9 cellular contexts compared by ENCODE assay signal in genomic region chr14:55025948-55026347, GRCh38. TPM values are rescaled to one million over a fixed set of nuclear protein-coding genes. Genes with fewer than 3 reads are reported as not detected.
DNase-seq lines count a peak whose midpoint lies in the region; ATAC-seq and TF ChIP-seq lines count a peak whose summit lies in the region.
"Had no signal": no experiment of that assay in that cellular context is flagged by ENCODE, and none has a peak within 500 bp of the region (broad histone marks: within the 10 kb centered on the region; RNA-seq: fewer than 3 reads in every experiment).

No MANE protein-coding gene starts in this region.

- H3K9me2 ChIP-seq in OCI-LY7 (ENCODE audit: insufficient read depth, low read length), result no peaks in the 10 kb centered on the region

- no peak for TF ChIP-seq POLR2A in erythroblast (IDR thresholded peaks at IDR 0.05; ENCODE audit: low read length)

- H3K4me1 ChIP-seq in OCI-LY7 (ENCODE audit: insufficient read depth, low read length, poor library complexity, severe bottlenecking), result peaks cover 29% of the 10 kb centered on the region

- POLR2A ChIA-PET in OCI-LY7 (lab: Charles Lee), result interaction anchor here (0.6 to 3.6 kb wide), 9 partner anchors 11 to 1562 kb away, joined by 3 to 19 read pairs (median 5); partner anchors contain the start of gene MAPK1IP1L

- peaks cover 77% of the 10 kb centered on the region for H3K79me2 ChIP-seq in OCI-LY7 (ENCODE audit: insufficient read depth, low read depth, low read length)

- H3K4me3 ChIP-seq in GM12865 (ENCODE audit: low read depth, low read length) (peak overlapping the region; percentile 81), OCI-LY7 (ENCODE audit: low read depth, low read length, poor library complexity, severe bottlenecking) (peak overlapping the region; percentile 81), retinal pigment epithelial cell (ENCODE audit: low read length) (peak overlapping the region; percentile 91)

- peak overlapping the region; percentile 96 for H3K4me2 ChIP-seq in OCI-LY7 (ENCODE audit: low read length)

- BruUV-seq in OCI-LY7 (replicated peaks; lab: Mats Ljungman, UMichigan), result no TSS peak

- H4K20me1 ChIP-seq in OCI-LY7 (ENCODE audit: insufficient read depth, low read length), result peaks cover 17% of the 10 kb centered on the region; the same call in 1 of the 2 replicates

- DNase-seq in GM12865 (ENCODE audit: low read depth) (no peak), OCI-LY7 (ENCODE audit: low spot score) (no peak), erythroblast (lab: John Stamatoyannopoulos, UW) (peak; percentile 43 to 55), retinal pigment epithelial cell (ENCODE audit: low read depth) (no peak), HCEC 1CT (no peak), hepatic stellate cell (ENCODE audit: low spot score) (no peak), NCI-H1417 treated with DMSO at 0.1 percent for 48 hours (lab: John Stamatoyannopoulos, UW) (no peak)
- DNase-seq: SIG-M5 had no signal

- CTCF ChIA-PET in OCI-LY7 (lab: Charles Lee; ENCODE audit: unreplicated experiment), result no interaction called here

- peaks cover 44% of the 10 kb centered on the region for H3K36me3 ChIP-seq in OCI-LY7 (ENCODE audit: insufficient read depth, low read length)

- no peak overlapping the region; the same call in 1 of the 2 replicates for H2AFZ ChIP-seq in OCI-LY7 (ENCODE audit: low read length)

- peak overlapping the region; percentile 75 for H3K27ac ChIP-seq in OCI-LY7 (ENCODE audit: low read depth, low read length, poor library complexity, severe bottlenecking)

- intact Hi-C loops in OCI-LY7 (cut with micrococcal nuclease; ENCODE audit: unreplicated experiment), result no loop called here

- no peak for ATAC-seq in HG03469 (IDR thresholded peaks at IDR 0.05; ENCODE audit: unreplicated experiment)

- no peaks in the 10 kb centered on the region for H3K9me3 ChIP-seq in OCI-LY7 (ENCODE audit: low read length)

- TF ChIP-seq CTCF in GM12865 (IDR thresholded peaks at IDR 0.05; ENCODE audit: insufficient read depth, low read depth, low read length, missing control alignments), result no peak
- no peak for TF ChIP-seq CTCF in OCI-LY7 (conservative IDR thresholded peaks at IDR 0.05; ENCODE audit: low read length)
- no peak for TF ChIP-seq CTCF in retinal pigment epithelial cell (conservative IDR thresholded peaks at IDR 0.05; ENCODE audit: low read depth, low read length)

RNA-seq across cellular contexts. Expression of gene WDHD1, which starts 1.0 kb away (rescaled TPM):
- 33.5 and 42.6 TPM in 2 replicates for total RNA-seq in OCI-LY7 (2014; rRNA removed; shearing (Covaris generic))
- 56.3 and 60.3 TPM in 2 replicates for total RNA-seq in OCI-LY7 (2022)

RNA-seq across cellular contexts. Expression of gene SOCS4, which starts 1.1 kb away (rescaled TPM):
- total RNA-seq in OCI-LY7 (2014; rRNA removed; shearing (Covaris generic)), result 18.5 and 23.0 TPM in 2 replicates
- 33.4 and 37.3 TPM in 2 replicates for total RNA-seq in OCI-LY7 (2022)

RNA-seq across cellular contexts. Expression of gene MAPK1IP1L, which starts 25.5 kb away (rescaled TPM):
- 24.6 and 27.9 TPM in 2 replicates for total RNA-seq in OCI-LY7 (2014; rRNA removed; shearing (Covaris generic))
- 92.2 and 94.8 TPM in 2 replicates for total RNA-seq in OCI-LY7 (2022)

Comparison
In these comparisons a context has a peak if more than half of its experiments do, and no peak if none do; other contexts are left out.
1. DNase-seq: peak in erythroblast (2 of 2); none in GM12865 (single experiment), OCI-LY7 (single experiment), retinal pigment epithelial cell (single experiment), HCEC 1CT (single experiment), hepatic stellate cell (single experiment) and NCI-H1417 treated with DMSO at 0.1 percent for 48 hours (single experiment).
2. Peak in every context shown above with its lines, with median percentiles within 50 percentile points of each other: H3K4me3 ChIP-seq.